2 cellular contexts compared by ENCODE assay signal in the genomic region with DNA sequence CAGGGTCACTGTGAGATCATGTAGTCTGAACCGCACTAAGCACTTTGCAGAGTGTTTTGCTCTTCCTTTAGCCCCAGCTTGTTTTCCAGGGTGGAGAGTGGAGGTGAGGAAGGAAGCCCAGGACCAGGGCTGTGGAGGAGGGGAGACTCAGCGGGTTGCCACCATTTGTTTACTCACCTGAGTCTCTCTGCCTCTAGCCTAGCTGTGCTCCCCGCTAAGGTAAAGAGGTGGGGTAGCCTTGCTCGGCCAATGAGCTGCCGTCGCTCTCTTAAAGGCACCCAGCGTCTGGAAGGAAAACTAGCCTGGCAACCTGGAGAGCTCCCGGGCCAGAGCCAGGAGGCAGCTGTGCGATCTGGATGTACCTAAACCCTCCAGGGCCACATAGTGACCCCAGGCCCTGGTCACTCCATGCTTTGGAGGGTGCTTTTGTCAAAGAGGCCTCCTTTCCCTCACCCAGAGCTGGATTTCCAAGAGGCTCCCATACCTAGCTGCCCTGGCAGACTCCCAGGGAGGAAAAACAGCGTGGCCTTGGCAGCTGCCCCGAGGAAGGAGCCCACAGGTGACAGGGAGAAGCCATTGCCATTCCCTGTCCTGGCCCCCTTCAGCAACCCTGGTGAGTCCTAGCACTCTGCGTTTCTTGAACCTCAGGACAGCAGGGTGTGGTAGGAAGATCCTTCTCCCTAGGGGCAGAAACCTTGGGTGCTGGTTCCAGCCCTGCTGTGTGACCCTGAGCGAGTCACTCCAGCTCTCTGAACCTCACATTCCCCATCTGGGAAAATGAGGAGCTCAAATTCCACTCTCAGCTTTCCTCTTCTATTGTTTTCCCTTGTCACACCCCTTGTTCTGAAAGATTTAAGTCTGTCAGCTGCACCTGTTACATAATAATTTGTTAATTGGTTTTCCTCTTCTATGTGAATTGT.
TF ChIP-seq lines count a peak whose summit lies in the region.

No MANE protein-coding gene starts in this region.

TF ChIP-seq in SK-N-SH treated with all-trans-retinoic acid at 6 μM for 48 hours, 23 proteins besides CTCF, POLR2A, EP300 and RAD21 (continued from another document):
- TF ChIP-seq, protein P1, sequence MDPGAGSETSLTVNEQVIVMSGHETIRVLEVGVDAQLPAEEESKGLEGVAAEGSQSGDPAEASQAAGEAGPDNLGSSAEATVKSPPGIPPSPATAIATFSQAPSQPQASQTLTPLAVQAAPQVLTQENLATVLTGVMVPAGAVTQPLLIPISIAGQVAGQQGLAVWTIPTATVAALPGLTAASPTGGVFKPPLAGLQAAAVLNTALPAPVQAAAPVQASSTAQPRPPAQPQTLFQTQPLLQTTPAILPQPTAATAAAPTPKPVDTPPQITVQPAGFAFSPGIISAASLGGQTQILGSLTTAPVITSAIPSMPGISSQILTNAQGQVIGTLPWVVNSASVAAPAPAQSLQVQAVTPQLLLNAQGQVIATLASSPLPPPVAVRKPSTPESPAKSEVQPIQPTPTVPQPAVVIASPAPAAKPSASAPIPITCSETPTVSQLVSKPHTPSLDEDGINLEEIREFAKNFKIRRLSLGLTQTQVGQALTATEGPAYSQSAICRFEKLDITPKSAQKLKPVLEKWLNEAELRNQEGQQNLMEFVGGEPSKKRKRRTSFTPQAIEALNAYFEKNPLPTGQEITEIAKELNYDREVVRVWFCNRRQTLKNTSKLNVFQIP (CRISPR knock-in tag; IDR thresholded peaks at IDR 0.05; ENCODE audit: borderline replicate concordance, low read depth): no peak
- TF ChIP-seq CSDC2 (CRISPR knock-in tag; IDR thresholded peaks at IDR 0.05) (no peak), TCF4 (CRISPR knock-in tag; IDR thresholded peaks at IDR 0.05; ENCODE audit: borderline replicate concordance) (no peak), TOX (CRISPR knock-in tag; IDR thresholded peaks at IDR 0.05; ENCODE audit: borderline replicate concordance) (no peak), ARNTL (CRISPR knock-in tag; IDR thresholded peaks at IDR 0.05; ENCODE audit: borderline replicate concordance, low read depth) (no peak)
- TF ChIP-seq, protein P2, sequence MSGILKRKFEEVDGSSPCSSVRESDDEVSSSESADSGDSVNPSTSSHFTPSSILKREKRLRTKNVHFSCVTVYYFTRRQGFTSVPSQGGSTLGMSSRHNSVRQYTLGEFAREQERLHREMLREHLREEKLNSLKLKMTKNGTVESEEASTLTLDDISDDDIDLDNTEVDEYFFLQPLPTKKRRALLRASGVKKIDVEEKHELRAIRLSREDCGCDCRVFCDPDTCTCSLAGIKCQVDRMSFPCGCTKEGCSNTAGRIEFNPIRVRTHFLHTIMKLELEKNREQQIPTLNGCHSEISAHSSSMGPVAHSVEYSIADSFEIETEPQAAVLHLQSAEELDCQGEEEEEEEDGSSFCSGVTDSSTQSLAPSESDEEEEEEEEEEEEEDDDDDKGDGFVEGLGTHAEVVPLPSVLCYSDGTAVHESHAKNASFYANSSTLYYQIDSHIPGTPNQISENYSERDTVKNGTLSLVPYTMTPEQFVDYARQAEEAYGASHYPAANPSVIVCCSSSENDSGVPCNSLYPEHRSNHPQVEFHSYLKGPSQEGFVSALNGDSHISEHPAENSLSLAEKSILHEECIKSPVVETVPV (CRISPR knock-in tag; IDR thresholded peaks at IDR 0.05): no peak
- TF ChIP-seq, protein P3, sequence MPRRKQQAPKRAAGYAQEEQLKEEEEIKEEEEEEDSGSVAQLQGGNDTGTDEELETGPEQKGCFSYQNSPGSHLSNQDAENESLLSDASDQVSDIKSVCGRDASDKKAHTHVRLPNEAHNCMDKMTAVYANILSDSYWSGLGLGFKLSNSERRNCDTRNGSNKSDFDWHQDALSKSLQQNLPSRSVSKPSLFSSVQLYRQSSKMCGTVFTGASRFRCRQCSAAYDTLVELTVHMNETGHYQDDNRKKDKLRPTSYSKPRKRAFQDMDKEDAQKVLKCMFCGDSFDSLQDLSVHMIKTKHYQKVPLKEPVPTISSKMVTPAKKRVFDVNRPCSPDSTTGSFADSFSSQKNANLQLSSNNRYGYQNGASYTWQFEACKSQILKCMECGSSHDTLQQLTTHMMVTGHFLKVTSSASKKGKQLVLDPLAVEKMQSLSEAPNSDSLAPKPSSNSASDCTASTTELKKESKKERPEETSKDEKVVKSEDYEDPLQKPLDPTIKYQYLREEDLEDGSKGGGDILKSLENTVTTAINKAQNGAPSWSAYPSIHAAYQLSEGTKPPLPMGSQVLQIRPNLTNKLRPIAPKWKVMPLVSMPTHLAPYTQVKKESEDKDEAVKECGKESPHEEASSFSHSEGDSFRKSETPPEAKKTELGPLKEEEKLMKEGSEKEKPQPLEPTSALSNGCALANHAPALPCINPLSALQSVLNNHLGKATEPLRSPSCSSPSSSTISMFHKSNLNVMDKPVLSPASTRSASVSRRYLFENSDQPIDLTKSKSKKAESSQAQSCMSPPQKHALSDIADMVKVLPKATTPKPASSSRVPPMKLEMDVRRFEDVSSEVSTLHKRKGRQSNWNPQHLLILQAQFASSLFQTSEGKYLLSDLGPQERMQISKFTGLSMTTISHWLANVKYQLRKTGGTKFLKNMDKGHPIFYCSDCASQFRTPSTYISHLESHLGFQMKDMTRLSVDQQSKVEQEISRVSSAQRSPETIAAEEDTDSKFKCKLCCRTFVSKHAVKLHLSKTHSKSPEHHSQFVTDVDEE (CRISPR knock-in tag; IDR thresholded peaks at IDR 0.05): no peak

TF ChIP-seq in SK-N-SH, 30 proteins besides CTCF, POLR2A, EP300 and RAD21 (continued from another document):
- TF ChIP-seq, protein P4, sequence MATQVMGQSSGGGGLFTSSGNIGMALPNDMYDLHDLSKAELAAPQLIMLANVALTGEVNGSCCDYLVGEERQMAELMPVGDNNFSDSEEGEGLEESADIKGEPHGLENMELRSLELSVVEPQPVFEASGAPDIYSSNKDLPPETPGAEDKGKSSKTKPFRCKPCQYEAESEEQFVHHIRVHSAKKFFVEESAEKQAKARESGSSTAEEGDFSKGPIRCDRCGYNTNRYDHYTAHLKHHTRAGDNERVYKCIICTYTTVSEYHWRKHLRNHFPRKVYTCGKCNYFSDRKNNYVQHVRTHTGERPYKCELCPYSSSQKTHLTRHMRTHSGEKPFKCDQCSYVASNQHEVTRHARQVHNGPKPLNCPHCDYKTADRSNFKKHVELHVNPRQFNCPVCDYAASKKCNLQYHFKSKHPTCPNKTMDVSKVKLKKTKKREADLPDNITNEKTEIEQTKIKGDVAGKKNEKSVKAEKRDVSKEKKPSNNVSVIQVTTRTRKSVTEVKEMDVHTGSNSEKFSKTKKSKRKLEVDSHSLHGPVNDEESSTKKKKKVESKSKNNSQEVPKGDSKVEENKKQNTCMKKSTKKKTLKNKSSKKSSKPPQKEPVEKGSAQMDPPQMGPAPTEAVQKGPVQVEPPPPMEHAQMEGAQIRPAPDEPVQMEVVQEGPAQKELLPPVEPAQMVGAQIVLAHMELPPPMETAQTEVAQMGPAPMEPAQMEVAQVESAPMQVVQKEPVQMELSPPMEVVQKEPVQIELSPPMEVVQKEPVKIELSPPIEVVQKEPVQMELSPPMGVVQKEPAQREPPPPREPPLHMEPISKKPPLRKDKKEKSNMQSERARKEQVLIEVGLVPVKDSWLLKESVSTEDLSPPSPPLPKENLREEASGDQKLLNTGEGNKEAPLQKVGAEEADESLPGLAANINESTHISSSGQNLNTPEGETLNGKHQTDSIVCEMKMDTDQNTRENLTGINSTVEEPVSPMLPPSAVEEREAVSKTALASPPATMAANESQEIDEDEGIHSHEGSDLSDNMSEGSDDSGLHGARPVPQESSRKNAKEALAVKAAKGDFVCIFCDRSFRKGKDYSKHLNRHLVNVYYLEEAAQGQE (IDR thresholded peaks at IDR 0.05; ENCODE audit: low read depth, low read length): no peak
- TF ChIP-seq MEF2A (IDR thresholded peaks at IDR 0.05; ENCODE audit: borderline replicate concordance, low read depth) (no peak), RFX5 (IDR thresholded peaks at IDR 0.05; ENCODE audit: low read length) (no peak), NRF1 (IDR thresholded peaks at IDR 0.05; ENCODE audit: low read depth, low read length) (no peak), RCOR1 (IDR thresholded peaks at IDR 0.05; ENCODE audit: low read length) (no peak)
